ENCODE assay signal across 2 cellular contexts in genomic region chr11:75202195-75202594, GRCh38.
TF ChIP-seq lines count a peak whose summit lies in the region.

No MANE protein-coding gene starts in this region.

TF ChIP-seq in GM23338, 12 proteins besides CTCF, POLR2A, EP300 and RAD21:
- TF ChIP-seq ETS1 (IDR thresholded peaks at IDR 0.05): no peak
- no peak for TF ChIP-seq ZNF331 (CRISPR knock-in tag; IDR thresholded peaks at IDR 0.05; ENCODE audit: low read depth)
- TF ChIP-seq, protein P1, sequence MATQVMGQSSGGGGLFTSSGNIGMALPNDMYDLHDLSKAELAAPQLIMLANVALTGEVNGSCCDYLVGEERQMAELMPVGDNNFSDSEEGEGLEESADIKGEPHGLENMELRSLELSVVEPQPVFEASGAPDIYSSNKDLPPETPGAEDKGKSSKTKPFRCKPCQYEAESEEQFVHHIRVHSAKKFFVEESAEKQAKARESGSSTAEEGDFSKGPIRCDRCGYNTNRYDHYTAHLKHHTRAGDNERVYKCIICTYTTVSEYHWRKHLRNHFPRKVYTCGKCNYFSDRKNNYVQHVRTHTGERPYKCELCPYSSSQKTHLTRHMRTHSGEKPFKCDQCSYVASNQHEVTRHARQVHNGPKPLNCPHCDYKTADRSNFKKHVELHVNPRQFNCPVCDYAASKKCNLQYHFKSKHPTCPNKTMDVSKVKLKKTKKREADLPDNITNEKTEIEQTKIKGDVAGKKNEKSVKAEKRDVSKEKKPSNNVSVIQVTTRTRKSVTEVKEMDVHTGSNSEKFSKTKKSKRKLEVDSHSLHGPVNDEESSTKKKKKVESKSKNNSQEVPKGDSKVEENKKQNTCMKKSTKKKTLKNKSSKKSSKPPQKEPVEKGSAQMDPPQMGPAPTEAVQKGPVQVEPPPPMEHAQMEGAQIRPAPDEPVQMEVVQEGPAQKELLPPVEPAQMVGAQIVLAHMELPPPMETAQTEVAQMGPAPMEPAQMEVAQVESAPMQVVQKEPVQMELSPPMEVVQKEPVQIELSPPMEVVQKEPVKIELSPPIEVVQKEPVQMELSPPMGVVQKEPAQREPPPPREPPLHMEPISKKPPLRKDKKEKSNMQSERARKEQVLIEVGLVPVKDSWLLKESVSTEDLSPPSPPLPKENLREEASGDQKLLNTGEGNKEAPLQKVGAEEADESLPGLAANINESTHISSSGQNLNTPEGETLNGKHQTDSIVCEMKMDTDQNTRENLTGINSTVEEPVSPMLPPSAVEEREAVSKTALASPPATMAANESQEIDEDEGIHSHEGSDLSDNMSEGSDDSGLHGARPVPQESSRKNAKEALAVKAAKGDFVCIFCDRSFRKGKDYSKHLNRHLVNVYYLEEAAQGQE (IDR thresholded peaks at IDR 0.05; ENCODE audit: unreplicated experiment): no peak
- no peak for TF ChIP-seq EZH2phosphoT487 (IDR thresholded peaks at IDR 0.05; ENCODE audit: unreplicated experiment)
- TF ChIP-seq CREB1 (CRISPR knock-in tag; IDR thresholded peaks at IDR 0.05; ENCODE audit: low read depth): no peak
- no peak for TF ChIP-seq ZNF462 (CRISPR knock-in tag; IDR thresholded peaks at IDR 0.05)
- TF ChIP-seq ZNF114 (CRISPR knock-in tag; IDR thresholded peaks at IDR 0.05): no peak
- no peak for TF ChIP-seq STAT1 (IDR thresholded peaks at IDR 0.05; ENCODE audit: unreplicated experiment)
- TF ChIP-seq JUNB (IDR thresholded peaks at IDR 0.05; ENCODE audit: unreplicated experiment): no peak
- TF ChIP-seq NANOG (IDR thresholded peaks at IDR 0.05; ENCODE audit: borderline replicate concordance): no peak
- no peak for TF ChIP-seq POLR2AphosphoS5 (IDR thresholded peaks at IDR 0.05; ENCODE audit: low read depth)
- no peak for TF ChIP-seq EZH2 (IDR thresholded peaks at IDR 0.05; ENCODE audit: low read depth, unreplicated experiment)

TF ChIP-seq in K562, 482 proteins besides CTCF, POLR2A, EP300 and RAD21:
- TF ChIP-seq ADNP (tag; IDR thresholded peaks at IDR 0.05) (peak; percentile 58; the same call in 1 of the 2 replicates), RBM25 (IDR thresholded peaks at IDR 0.05; ENCODE audit: low read depth, low read length, severe bottlenecking) (peak; percentile 53), RBM39 (optimal IDR thresholded peaks at IDR 0.05; ENCODE audit: low read depth, low read length) (no peak), ZNF639 (CRISPR knock-in tag; conservative IDR thresholded peaks at IDR 0.05 in 1 of 2, IDR thresholded peaks at IDR 0.05 in 1 of 2) (no peak), KDM1A (IDR thresholded peaks at IDR 0.05) (peak in 1 of 2 experiments; percentile 14; a peak in 1 of 4 replicates), BCOR (IDR thresholded peaks at IDR 0.05) (peak; percentile 57; the same call in 1 of the 2 replicates)
TF ChIP-seq in K562: peak in this region for 4.
